9 cellular contexts compared by ENCODE assay signal in the genomic region with DNA sequence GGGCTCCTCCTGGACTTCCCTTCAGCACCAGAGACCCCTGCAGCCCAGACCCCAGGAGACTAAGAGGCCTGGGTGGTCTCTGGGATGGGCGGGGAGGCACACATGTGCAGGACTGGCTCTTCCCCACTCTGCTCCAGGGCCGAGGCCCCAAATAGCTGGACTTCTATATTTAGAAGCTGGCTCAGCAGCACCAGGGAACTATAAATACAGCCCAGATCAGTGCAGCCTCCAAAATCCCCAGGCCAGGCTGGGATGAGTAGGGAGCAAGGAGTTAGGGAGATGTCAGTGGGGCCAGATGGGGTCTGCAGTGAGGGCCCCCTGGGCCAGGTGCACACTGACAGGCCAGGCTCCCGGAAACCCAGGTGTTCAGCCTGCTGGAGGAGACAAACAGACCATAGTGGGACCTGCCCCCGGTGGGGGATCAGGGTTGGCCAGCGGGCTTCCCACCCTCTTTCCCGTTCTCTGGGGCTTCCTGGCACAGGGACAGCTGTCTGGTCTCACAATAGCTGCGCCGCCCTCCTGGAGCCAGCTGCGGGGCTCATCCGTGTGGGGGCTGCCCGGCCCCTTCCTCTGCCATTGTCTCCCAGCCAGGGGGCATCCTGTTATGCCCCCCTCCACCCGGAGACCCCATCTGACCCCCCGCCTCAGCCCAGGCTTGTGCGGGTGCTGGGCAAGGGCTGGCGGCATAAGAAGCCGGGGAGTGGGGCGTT. TPM values are rescaled to one million over a fixed set of nuclear protein-coding genes. Genes with fewer than 3 reads are reported as not detected.
DNase-seq lines count a peak whose midpoint lies in the region; ATAC-seq and TF ChIP-seq lines count a peak whose summit lies in the region.
"Had no signal": no experiment of that assay in that cellular context is flagged by ENCODE, and none has a peak within 500 bp of the region (broad histone marks: within the 10 kb centered on the region; RNA-seq: fewer than 3 reads in every experiment).

No MANE protein-coding gene starts in this region.

- TF ChIP-seq CTCF in breast epithelium (IDR thresholded peaks at IDR 0.05) (no peak), mammary epithelial cell (conservative IDR thresholded peaks at IDR 0.05 in 1 of 2, IDR thresholded peaks at IDR 0.05 in 1 of 2; ENCODE audit: extremely low read depth in 1 of 2, insufficient read depth in 1 of 2, low read depth in 1 of 2, low read length in 2 of 2) (no peak), coronary artery (IDR thresholded peaks at IDR 0.05) (no peak), mucosa of descending colon (IDR thresholded peaks at IDR 0.05) (no peak)

- dilution Hi-C loops in mammary epithelial cell (cut with HindIII; ENCODE audit: low sequenced_read_pairs), result no loop called here

- no peaks in the 10 kb centered on the region for H4K20me1 ChIP-seq in mammary epithelial cell (ENCODE audit: insufficient read depth, low read length)

- H3K9me3 ChIP-seq in breast epithelium (no peaks in the 10 kb centered on the region), mammary epithelial cell (replicated peaks; ENCODE audit: insufficient read depth, low read length) (no peaks in the 10 kb centered on the region), mucosa of descending colon (no peaks in the 10 kb centered on the region)

- no peak overlapping the region for H3K4me2 ChIP-seq in mammary epithelial cell (ENCODE audit: insufficient read depth, low read depth, low read length)

- H3K4me1 ChIP-seq in breast epithelium, result no peaks in the 10 kb centered on the region
- peaks cover 3% of the 10 kb centered on the region for H3K4me1 ChIP-seq in mammary epithelial cell (ENCODE audit: insufficient read depth, low read length)
- H3K4me1 ChIP-seq in mucosa of descending colon (ENCODE audit: low read depth), result peaks cover 15% of the 10 kb centered on the region

- H3K27ac ChIP-seq in breast epithelium (peak overlapping the region; percentile 7 to 72), mammary epithelial cell (ENCODE audit: insufficient read depth, low read depth, low read length) (no peak overlapping the region), coronary artery (peak overlapping the region; percentile 87 to 93)
- H3K27ac ChIP-seq: SK-N-MC had no signal

- no peak for DNase-seq in breast epithelium (ENCODE audit: low spot score in 2 of 2)
- DNase-seq in mammary epithelial cell, result no peak
- no peak for DNase-seq in coronary artery (ENCODE audit: low spot score)
- DNase-seq in mucosa of descending colon, result no peak
- no peak for DNase-seq in RPMI8226

- no peaks in the 10 kb centered on the region for H3K36me3 ChIP-seq in breast epithelium
- H3K36me3 ChIP-seq in mammary epithelial cell (ENCODE audit: insufficient read depth, low read length), result no peaks in the 10 kb centered on the region
- H3K36me3 ChIP-seq in mucosa of descending colon (ENCODE audit: low read depth), result no peaks in the 10 kb centered on the region

- H3K4me3 ChIP-seq in breast epithelium, result peak overlapping the region in 1 of 3 donors; percentile 19
- no peak overlapping the region for H3K4me3 ChIP-seq in mammary epithelial cell (replicated peaks in 1 of 3; ENCODE audit: insufficient read depth in 1 of 3, low read depth in 2 of 3, low read length in 3 of 3)
- peak overlapping the region; percentile 48 for H3K4me3 ChIP-seq in coronary artery
- H3K4me3 ChIP-seq in mucosa of descending colon, result no peak overlapping the region
- H3K4me3 ChIP-seq: SK-N-MC had no signal

- TF ChIP-seq POLR2A in breast epithelium (IDR thresholded peaks at IDR 0.05), result no peak

- CTCF ChIA-PET in mammary epithelial cell (lab: Charles Lee; ENCODE audit: low non-redundant PET), result no interaction called here

- H3K27me3 ChIP-seq in breast epithelium (no peaks in the 10 kb centered on the region), mammary epithelial cell (ENCODE audit: insufficient read depth, low read length) (no peaks in the 10 kb centered on the region)

- no peak overlapping the region for H3K9ac ChIP-seq in mammary epithelial cell (ENCODE audit: insufficient read depth, low read length)

- H2AFZ ChIP-seq in mammary epithelial cell (ENCODE audit: low read depth, low read length), result no peak overlapping the region

- no peaks in the 10 kb centered on the region for H3K79me2 ChIP-seq in mammary epithelial cell (ENCODE audit: insufficient read depth, low read length)

- 34% methylated on average over 8 of the region's 17 CpGs for WGBS in mammary epithelial cell (ENCODE audit: low coverage, missing lambda C conversion rate)

- ATAC-seq in mucosa of descending colon (peak; percentile 42), HG03025 (IDR thresholded peaks at IDR 0.05; ENCODE audit: low FRiP score, unreplicated experiment) (no peak), HG03469 (IDR thresholded peaks at IDR 0.05; ENCODE audit: unreplicated experiment) (no peak), GM18909 (IDR thresholded peaks at IDR 0.05; ENCODE audit: poor library complexity, unreplicated experiment) (no peak)

- in situ Hi-C loops in mammary epithelial cell (cut with MboI; ENCODE audit: low sequenced_read_pairs in 2 of 2), result no loop called here

- intact Hi-C loops in breast epithelium (cut with DNase I; ENCODE audit: low total_unique reads), result no loop called here
- intact Hi-C loops in mammary epithelial cell (cut with micrococcal nuclease), result no loop called here
- intact Hi-C loops in mucosa of descending colon (cut with DNase I, micrococcal nuclease), result no loop called here

- no TSS peak for BruUV-seq in mammary epithelial cell (replicated peaks; lab: Mats Ljungman, UMichigan)

RNA-seq across cellular contexts. Expression of a gene that starts 5.5 kb away (rescaled TPM):
- total RNA-seq in breast epithelium, result 10 to 100 TPM; 20.2 to 31.4 (median 23.3) TPM
- total RNA-seq in mammary epithelial cell, result 10 to 100 TPM; 19.3 to 35.4 TPM
- 17.5 TPM for polyA plus RNA-seq in mammary epithelial cell
- polyA minus RNA-seq in mammary epithelial cell, result 26.7 TPM
- 100 to 1,000 TPM in 2 of 3 donors, 10 to 100 TPM in 1; 92.7 to 130 (median 127) TPM for total RNA-seq in mucosa of descending colon

RNA-seq across cellular contexts. Expression of a gene that starts 43.4 kb away (rescaled TPM):
- total RNA-seq in breast epithelium (10 to 100 TPM; 65.9 to 79.0 (median 75.5) TPM), mammary epithelial cell (10 to 100 TPM; 34.0 to 74.4 TPM), mucosa of descending colon (10 to 100 TPM; 56.9 to 85.5 (median 66.5) TPM)
- 108 TPM for polyA plus RNA-seq in mammary epithelial cell
- polyA minus RNA-seq in mammary epithelial cell, result 67.1 TPM

RNA-seq across cellular contexts. Expression of a gene that starts 57.4 kb away (rescaled TPM):
- total RNA-seq in breast epithelium (10 to 100 TPM; 40.8 to 78.1 (median 59.6) TPM), mammary epithelial cell (10 to 100 TPM; 26.3 to 43.3 TPM), mucosa of descending colon (100 to 1,000 TPM in 1 of 3 donors, 10 to 100 TPM in 2; 30.1 to 117 (median 42.0) TPM)
- polyA plus RNA-seq in mammary epithelial cell, result 8.3 TPM
- polyA minus RNA-seq in mammary epithelial cell, result 14.9 TPM
